ENCODE assay signal across 11 cellular contexts in the genomic region with DNA sequence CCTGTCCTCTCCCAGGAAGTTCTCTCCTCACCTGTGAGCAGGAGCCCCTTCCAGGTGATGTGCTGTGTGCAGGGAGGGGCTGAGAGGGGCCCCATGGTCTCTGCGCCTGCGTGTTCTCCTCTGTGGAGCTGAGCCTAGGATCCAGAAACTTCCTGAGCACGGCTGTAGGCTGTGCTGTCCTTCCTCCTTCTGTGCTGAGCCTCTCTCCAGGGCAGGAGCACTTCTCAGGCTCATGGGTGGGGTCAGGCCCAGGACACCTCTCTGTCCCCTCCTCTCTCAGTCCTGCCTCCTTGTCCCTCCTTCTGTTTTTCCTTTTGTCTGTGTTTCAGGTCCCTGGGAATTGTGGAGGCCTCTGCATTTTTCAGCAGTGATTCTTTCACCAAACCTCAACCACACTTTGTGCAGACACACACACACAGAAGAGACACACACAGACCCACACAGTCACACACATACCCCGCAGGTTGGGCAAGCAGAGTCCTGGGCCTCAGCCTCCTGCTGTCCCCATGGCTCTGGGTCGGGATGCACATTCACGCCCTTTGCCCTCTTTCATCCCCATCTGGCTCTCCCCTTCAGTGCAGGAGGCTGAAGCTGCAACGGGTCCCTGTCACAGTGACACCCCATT. TPM values are rescaled to one million over a fixed set of nuclear protein-coding genes. Genes with fewer than 3 reads are reported as not detected.
DNase-seq lines count a peak whose midpoint lies in the region; ATAC-seq and TF ChIP-seq lines count a peak whose summit lies in the region.
"Not testable (repeated sequence)": the region's sequence is repeated elsewhere in the genome, so short reads cannot be mapped to it uniquely, and the experiment has no call there.
"Had no signal": no experiment of that assay in that cellular context is flagged by ENCODE, and none has a peak within 500 bp of the region (broad histone marks: within the 10 kb centered on the region; RNA-seq: fewer than 3 reads in every experiment).

A gene (minus strand): TSS at position 226 of the 625 bp plus-strand sequence. CDS start 131 bp downstream, at position 95.

- peak within 1 kb of the TSS; percentile 96; the same call in 2 of the 3 replicates for H2BK15ac ChIP-seq in IMR-90 (ENCODE audit: low read depth, low read length)

- peak within 1 kb of the TSS; percentile 99 for H3K4ac ChIP-seq in IMR-90 (ENCODE audit: low read depth, low read length)

- peak within 1 kb of the TSS; percentile 89; the same call in 1 of the 2 replicates for H4K5ac ChIP-seq in IMR-90 (ENCODE audit: low read depth, low read length)

- peak within 1 kb of the TSS; percentile 67 to 95 for H4K8ac ChIP-seq in IMR-90 (ENCODE audit: low read depth in 2 of 2, low read length in 2 of 2)

- H3K27me3 ChIP-seq in IMR-90 (ENCODE audit: control insufficient read depth, insufficient read depth, low read length), result not testable (repeated sequence)

- peaks cover 13% of the 10 kb centered on the region for H3K4me1 ChIP-seq in IMR-90 (ENCODE audit: control insufficient read depth, insufficient read depth, low read length)

- not testable (repeated sequence) for TF ChIP-seq RAD21 in IMR-90 (IDR thresholded peaks at IDR 0.05; ENCODE audit: low read length)

- H3K79me1 ChIP-seq in IMR-90 (ENCODE audit: low read depth in 1 of 2, low read length in 2 of 2), result peaks cover 16 to 29% of the 10 kb centered on the region in 2 experiments

- DNase-seq in AG09309 (ENCODE audit: low read depth); Calu3; MCF 10A (ENCODE audit: unreplicated experiment); foreskin fibroblast: not testable (repeated sequence)
- DNase-seq in GM04503 (ENCODE audit: low read depth) (peak; percentile 42), IMR-90 (peak; percentile 22)

- peaks cover 16% of the 10 kb centered on the region for H3K9me1 ChIP-seq in IMR-90 (ENCODE audit: insufficient read depth, low read length)

- in situ Hi-C loops in IMR-90 (cut with MboI; ENCODE audit: low sequenced_read_pairs), result not testable (repeated sequence)

- peaks cover 66% of the 10 kb centered on the region for H3K4me1 Mint-ChIP-seq in Calu3 (ENCODE audit: low read depth, unreplicated experiment)
- H3K4me1 Mint-ChIP-seq in MCF 10A (ENCODE audit: insufficient read depth, unreplicated experiment), result peaks cover 27% of the 10 kb centered on the region

- H3K27ac ChIP-seq in IMR-90 (ENCODE audit: insufficient read depth, low read length), result peak within 1 kb of the TSS; percentile 44

- dilution Hi-C loops in IMR-90 (cut with HindIII; ENCODE audit: low sequenced_read_pairs, unreplicated experiment), result not testable (repeated sequence)

- peak within 1 kb of the TSS; percentile 55; the same call in 1 of the 2 replicates for H3K4me2 ChIP-seq in IMR-90 (ENCODE audit: low read depth, low read length)

- H2AK5ac ChIP-seq in IMR-90 (ENCODE audit: low read depth, low read length), result peak within 1 kb of the TSS; percentile 87

- not testable (repeated sequence) for H3K9me3 Mint-ChIP-seq in Calu3 (ENCODE audit: low read depth, unreplicated experiment); MCF 10A (ENCODE audit: unreplicated experiment)

- H3K9ac ChIP-seq in IMR-90 (ENCODE audit: low read depth, low read length), result peak within 1 kb of the TSS; percentile 50; the same call in 1 of the 2 replicates

- H2AK9ac ChIP-seq in IMR-90 (replicated peaks; ENCODE audit: low read depth, low read length, poor library complexity), result peak within 1 kb of the TSS; percentile 65

- H3K36me3 Mint-ChIP-seq in Calu3 (ENCODE audit: insufficient read depth, unreplicated experiment); MCF 10A (ENCODE audit: insufficient read depth, unreplicated experiment): not testable (repeated sequence)

- H2BK120ac ChIP-seq in IMR-90 (ENCODE audit: low read depth, low read length), result peak within 1 kb of the TSS; percentile 98

- no CpG with 5 or more reads among the region's 7 CpGs for WGBS in IMR-90 (ENCODE audit: extremely low coverage in 2 of 2, insufficient read length in 1 of 2), 2 experiments

- POLR2A ChIA-PET in IMR-90 (lab: Charles Lee; ENCODE audit: unreplicated experiment), result interaction anchor here (0.6 to 0.7 kb wide), 2 partner anchors 67 to 82 kb away, joined by 3 read pairs; no protein-coding TSS in a partner anchor
- POLR2A ChIA-PET in MCF 10A (lab: Yijun Ruan, JAX), result not testable (repeated sequence)

- H2BK20ac ChIP-seq in IMR-90 (ENCODE audit: low read depth, low read length), result peak within 1 kb of the TSS; percentile 96

- H3K23ac ChIP-seq in IMR-90 (ENCODE audit: low read depth, low read length), result peak within 1 kb of the TSS; percentile 87; the same call in 1 of the 2 replicates

- H3K4me3 ChIP-seq in AG09309 (ENCODE audit: control insufficient read depth, low read depth, low read length) (peak within 1 kb of the TSS; percentile 13; the same call in 1 of the 2 replicates), IMR-90 (ENCODE audit: insufficient read depth, low read depth, low read length) (peak within 1 kb of the TSS; percentile 28; the same call in 1 of the 2 replicates), WI38 (ENCODE audit: low read depth, low read length) (peak within 1 kb of the TSS; percentile 9; the same call in 1 of the 2 replicates), foreskin fibroblast (ENCODE audit: low read depth in 1 of 2, low read length in 2 of 2) (peak within 1 kb of the TSS; percentile 10 to 22)

- ATAC-seq in IMR-90 (ENCODE audit: low read depth), result not testable (repeated sequence)

- intact Hi-C loops in Calu3 (cut with micrococcal nuclease; ENCODE audit: unreplicated experiment); IMR-90 (cut with micrococcal nuclease); MCF 10A (cut with micrococcal nuclease): not testable (repeated sequence)

- not testable (repeated sequence) for H4K20me1 ChIP-seq in IMR-90 (ENCODE audit: insufficient read depth, low read length)

- not testable (repeated sequence) for H3K27me3 Mint-ChIP-seq in Calu3 (ENCODE audit: unreplicated experiment); MCF 10A (ENCODE audit: insufficient read depth, unreplicated experiment)

- H3K18ac ChIP-seq in IMR-90 (ENCODE audit: low read depth, low read length), result peak within 1 kb of the TSS; percentile 83; the same call in 1 of the 2 replicates

- CTCF ChIA-PET in Calu3 (lab: Charles Lee), result interaction anchor here (0.6 kb wide), 1 partner anchor 1593 kb away, joined by 3 read pairs; no protein-coding TSS in a partner anchor
- CTCF ChIA-PET in IMR-90 (lab: Yijun Ruan, JAX), result not testable (repeated sequence)
- CTCF ChIA-PET in MCF 10A (lab: Yijun Ruan, JAX), result interaction anchor here (0.7 to 3.7 kb wide), 2 partner anchors 13 to 83 kb away, joined by 3 to 31 read pairs; no protein-coding TSS in a partner anchor

- H3K27ac Mint-ChIP-seq in Calu3 (ENCODE audit: unreplicated experiment) (peak within 1 kb of the TSS; percentile 8), MCF 10A (ENCODE audit: low read depth, unreplicated experiment) (peak within 1 kb of the TSS; percentile 39)

- not testable (repeated sequence) for TF ChIP-seq CTCF in AG09309 (IDR thresholded peaks at IDR 0.05; ENCODE audit: control insufficient read depth, insufficient read depth, low read depth, low read length, missing control alignments); Calu3 (IDR thresholded peaks at IDR 0.05; ENCODE audit: unreplicated experiment); IMR-90 (conservative IDR thresholded peaks at IDR 0.05; ENCODE audit: low read depth, low read length); WI38 (IDR thresholded peaks at IDR 0.05; ENCODE audit: low read depth, low read length); MCF 10A (IDR thresholded peaks at IDR 0.05; ENCODE audit: unreplicated experiment); foreskin fibroblast (IDR thresholded peaks at IDR 0.05; ENCODE audit: low read depth, low read length)

- not testable (repeated sequence) for TF ChIP-seq POLR2A in IMR-90 (IDR thresholded peaks at IDR 0.05; ENCODE audit: low read depth, low read length)

- H3K4me3 Mint-ChIP-seq in Calu3 (ENCODE audit: low read depth, unreplicated experiment); MCF 10A (ENCODE audit: unreplicated experiment): not testable (repeated sequence)

- H3K56ac ChIP-seq in IMR-90 (ENCODE audit: extremely low read depth, insufficient read depth, low read length), result peak within 1 kb of the TSS; percentile 30; the same call in 1 of the 2 replicates

- H2BK5ac ChIP-seq in IMR-90 (ENCODE audit: low read depth, low read length, poor library complexity, severe bottlenecking), result peak within 1 kb of the TSS; percentile 96

- peak within 1 kb of the TSS; percentile 94 for H4K91ac ChIP-seq in IMR-90 (ENCODE audit: insufficient read depth, low read depth, low read length)

- not testable (repeated sequence) for H3K9me3 ChIP-seq in IMR-90 (ENCODE audit: control insufficient read depth, insufficient read depth, low read length)

- H2AFZ ChIP-seq in IMR-90 (replicated peaks; ENCODE audit: low read length, poor library complexity), result not testable (repeated sequence)

- not testable (repeated sequence) for BruUV-seq in Calu3 (replicated peaks; lab: Mats Ljungman, UMichigan); IMR-90 (replicated peaks; lab: Mats Ljungman, UMichigan); MCF 10A (replicated peaks; lab: Mats Ljungman, UMichigan)

- H3K14ac ChIP-seq in IMR-90 (replicated peaks; ENCODE audit: low read depth, low read length), result peak within 1 kb of the TSS; percentile 96

- not testable (repeated sequence) for H3K36me3 ChIP-seq in IMR-90 (ENCODE audit: control insufficient read depth, insufficient read depth, low read length)

RNA-seq across cellular contexts. Expression of the gene that starts here (rescaled TPM):
- total RNA-seq in Calu3 (2022) (not detected in 2 replicates), IMR-90 (2012; rRNA removed) (38.6 and 50.7 TPM in 2 replicates), MCF 10A (2022) (not detected in 2 replicates)
- 75.9 and 84.8 TPM in 2 replicates for polyA plus RNA-seq in IMR-90 (2012; rRNA removed)
- 24.2 and 25.3 TPM in 2 replicates for polyA plus RNA-seq in IMR-90 (2012; cell fraction: cytosol; rRNA removed)
- polyA plus RNA-seq in IMR-90 (2012; cell fraction: nucleus; rRNA removed; ENCODE audit: low replicate concordance), result 7.4 and 30.3 TPM in 2 replicates
- total RNA-seq: CD8-positive, alpha-beta T cell; H1; K562 had no signal
- polyA plus RNA-seq: CD14-positive monocyte, H1, K562 had no signal

Comparison
In these comparisons a context has a peak if more than half of its experiments do, and no peak if none do; other contexts are left out.
1. RNA of the gene that starts here (total RNA-seq): 38.6 to 50.7 TPM in IMR-90; not detected in Calu3 and not detected in MCF 10A; every median in the first group is over 10 times any median in the second.
2. Peak in every context shown above with its lines, with median percentiles within 50 percentile points of each other: H3K4me3 ChIP-seq.